18 cellular contexts compared by ENCODE assay signal in the genomic region with DNA sequence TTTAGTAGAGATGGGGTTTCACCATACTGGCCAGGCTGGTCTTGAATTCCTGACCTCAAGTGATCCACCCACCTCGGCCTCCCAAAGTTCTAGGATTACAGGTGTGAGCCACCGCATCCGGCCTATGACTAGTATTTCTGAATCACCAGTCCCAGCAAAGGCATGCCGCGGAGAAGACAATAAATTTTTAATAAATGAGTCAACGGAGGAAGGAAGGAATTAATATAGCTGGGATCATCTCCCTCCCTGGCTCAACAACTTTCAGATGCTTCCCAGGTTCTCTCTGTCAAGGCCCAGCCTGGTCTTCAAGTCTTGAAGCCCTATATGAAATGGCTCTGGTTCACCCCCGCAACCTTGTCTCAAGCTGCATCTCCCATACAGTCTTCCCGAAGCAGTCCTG. TPM values are rescaled to one million over a fixed set of nuclear protein-coding genes. Genes with fewer than 3 reads are reported as not detected.
DNase-seq lines count a peak whose midpoint lies in the region; ATAC-seq and TF ChIP-seq lines count a peak whose summit lies in the region.
"Had no signal": no experiment of that assay in that cellular context is flagged by ENCODE, and none has a peak within 500 bp of the region (broad histone marks: within the 10 kb centered on the region; RNA-seq: fewer than 3 reads in every experiment).

No MANE protein-coding gene starts in this region.

- peaks cover 10% of the 10 kb centered on the region for H3K4me1 ChIP-seq in SJSA1 (replicated peaks)

- ATAC-seq in stimulated activated naive B cell treated with anti-CD40 and anti-IgM and Interleukin-4, amounts not matched to agents 10 μg/mL and 1 μg/mL and 100 μg/mL, for 72 hours (replicated peaks): no peak
- ATAC-seq: naive thymus-derived CD8-positive, alpha-beta T cell had no signal

- no peaks in the 10 kb centered on the region for H3K4me1 Mint-ChIP-seq in activated naive CD4-positive, alpha-beta T cell treated with anti-CD3 and anti-CD28 coated beads, Interleukin-2, amount 50 U/mL, for 24 hours
- peaks cover 15 to 17% of the 10 kb centered on the region in 2 donors for H3K4me1 Mint-ChIP-seq in stimulated activated naive B cell treated with anti-CD40 and anti-IgM and Interleukin-4, amounts not matched to agents 10 μg/mL and 1 μg/mL and 100 μg/mL, for 72 hours
- H3K4me1 Mint-ChIP-seq in mesothelial cell of epicardium: peaks cover 4% of the 10 kb centered on the region
- H3K4me1 Mint-ChIP-seq: central memory CD8-positive, alpha-beta T cell had no signal

- H3K9me3 Mint-ChIP-seq in activated naive CD4-positive, alpha-beta T cell treated with anti-CD3 and anti-CD28 coated beads, Interleukin-2, amount 50 U/mL, for 24 hours: no peaks in the 10 kb centered on the region
- no peaks in the 10 kb centered on the region for H3K9me3 Mint-ChIP-seq in stimulated activated naive B cell treated with anti-CD40 and anti-IgM and Interleukin-4, amounts not matched to agents 10 μg/mL and 1 μg/mL and 100 μg/mL, for 72 hours
- no peaks in the 10 kb centered on the region for H3K9me3 Mint-ChIP-seq in mesothelial cell of epicardium
- H3K9me3 Mint-ChIP-seq: central memory CD8-positive, alpha-beta T cell; naive thymus-derived CD8-positive, alpha-beta T cell had no signal

- no peak for DNase-seq in activated naive CD4-positive, alpha-beta T cell treated with Interleukin-2 at 50 U/mL for 16 hours
- DNase-seq in SJSA1 (ENCODE audit: low read depth in 1 of 2, low spot score in 2 of 2) (peak; percentile 63 to 64), fibroblast of pulmonary artery (ENCODE audit: low read depth) (peak; percentile 59), GDM1 (lab: John Stamatoyannopoulos, UW) (no peak), nucleus accumbens (lab: John Stamatoyannopoulos, UW) (no peak), mesothelial cell of epicardium (ENCODE audit: low spot score in 2 of 2, unreplicated experiment in 2 of 2) (no peak)
- DNase-seq in stimulated activated naive B cell treated with anti-CD40 and anti-IgM and Interleukin-4, amounts not matched to agents 10 μg/mL and 1 μg/mL and 100 μg/mL, for 72 hours: no peak
- DNase-seq: DND-41; naive thymus-derived CD8-positive, alpha-beta T cell; NCI-H1436; NCI-H526 had no signal

- TF ChIP-seq CTCF in fibroblast of pulmonary artery (IDR thresholded peaks at IDR 0.05; ENCODE audit: low read length, missing control alignments): no peak
- no peak for TF ChIP-seq CTCF in mesothelial cell of epicardium (IDR thresholded peaks at IDR 0.05; ENCODE audit: unreplicated experiment)

- peak overlapping the region; percentile 36 for H3K27ac ChIP-seq in SJSA1
- H3K27ac ChIP-seq: 22Rv1, skin epidermis, thoracic aorta had no signal

- peaks cover 38% of the 10 kb centered on the region for H3K27me3 ChIP-seq in SJSA1 (replicated peaks)

- no peaks in the 10 kb centered on the region for H3K9me3 ChIP-seq in SJSA1 (replicated peaks)
- H3K9me3 ChIP-seq: thoracic aorta had no signal

- H3K27ac Mint-ChIP-seq in activated naive CD4-positive, alpha-beta T cell treated with anti-CD3 and anti-CD28 coated beads, Interleukin-2, amount 50 U/mL, for 24 hours: peak overlapping the region; percentile 20
- no peak overlapping the region for H3K27ac Mint-ChIP-seq in stimulated activated naive B cell treated with anti-CD40 and anti-IgM and Interleukin-4, amounts not matched to agents 10 μg/mL and 1 μg/mL and 100 μg/mL, for 72 hours
- no peak overlapping the region for H3K27ac Mint-ChIP-seq in mesothelial cell of epicardium

- H3K4me3 ChIP-seq in SJSA1: no peak overlapping the region
- no peak overlapping the region for H3K4me3 ChIP-seq in fibroblast of pulmonary artery (replicated peaks; ENCODE audit: low read depth, low read length)
- H3K4me3 ChIP-seq: skin epidermis, thoracic aorta had no signal

- no peaks in the 10 kb centered on the region for H3K36me3 ChIP-seq in SJSA1
- H3K36me3 ChIP-seq: thoracic aorta had no signal

- H3K36me3 Mint-ChIP-seq in activated naive CD4-positive, alpha-beta T cell treated with anti-CD3 and anti-CD28 coated beads, Interleukin-2, amount 50 U/mL, for 24 hours: no peaks in the 10 kb centered on the region
- H3K36me3 Mint-ChIP-seq in stimulated activated naive B cell treated with anti-CD40 and anti-IgM and Interleukin-4, amounts not matched to agents 10 μg/mL and 1 μg/mL and 100 μg/mL, for 72 hours: no peaks in the 10 kb centered on the region
- H3K36me3 Mint-ChIP-seq in mesothelial cell of epicardium: no peaks in the 10 kb centered on the region

- H3K4me3 Mint-ChIP-seq in activated naive CD4-positive, alpha-beta T cell treated with anti-CD3 and anti-CD28 coated beads, Interleukin-2, amount 50 U/mL, for 24 hours: no peak overlapping the region
- H3K4me3 Mint-ChIP-seq in stimulated activated naive B cell treated with anti-CD40 and anti-IgM and Interleukin-4, amounts not matched to agents 10 μg/mL and 1 μg/mL and 100 μg/mL, for 72 hours: no peak overlapping the region
- no peak overlapping the region for H3K4me3 Mint-ChIP-seq in mesothelial cell of epicardium

- H3K27me3 Mint-ChIP-seq in activated naive CD4-positive, alpha-beta T cell treated with anti-CD3 and anti-CD28 coated beads, Interleukin-2, amount 50 U/mL, for 24 hours: peaks cover 25% of the 10 kb centered on the region
- H3K27me3 Mint-ChIP-seq in stimulated activated naive B cell treated with anti-CD40 and anti-IgM and Interleukin-4, amounts not matched to agents 10 μg/mL and 1 μg/mL and 100 μg/mL, for 72 hours: peaks cover 70 to 73% of the 10 kb centered on the region in 2 donors
- H3K27me3 Mint-ChIP-seq in mesothelial cell of epicardium (ENCODE audit: low read depth): peaks cover 96% of the 10 kb centered on the region

RNA-seq across cellular contexts. Expression of a gene that starts 45.7 kb away (rescaled TPM):
- total RNA-seq in SJSA1 (2014; rRNA removed; shearing (Covaris generic)): 1.1 TPM in 1 of 2 replicates, not detected in the other
- 0.11 TPM in 1 of 3 replicates, not detected in the others for total RNA-seq in mesothelial cell of epicardium
- total RNA-seq: H1, kidney epithelial cell had no signal

Comparison
In these comparisons a context has a peak if more than half of its experiments do, and no peak if none do; other contexts are left out.
1. DNase-seq: peak in SJSA1 (2 of 2) and fibroblast of pulmonary artery (single experiment); none in activated naive CD4-positive, alpha-beta T cell treated with Interleukin-2 at 50 U/mL for 16 hours (single experiment), GDM1 (single experiment), nucleus accumbens (0 of 56), stimulated activated naive B cell treated with anti-CD40 and anti-IgM and Interleukin-4, amounts not matched to agents 10 μg/mL and 1 μg/mL and 100 μg/mL, for 72 hours (single experiment) and mesothelial cell of epicardium (0 of 2).